16 cellular contexts compared by ENCODE assay signal in genomic region chr1:10736623-10737267, GRCh38. TPM values are rescaled to one million over a fixed set of nuclear protein-coding genes. Genes with fewer than 3 reads are reported as not detected.
DNase-seq lines count a peak whose midpoint lies in the region; ATAC-seq and TF ChIP-seq lines count a peak whose summit lies in the region.
"Had no signal": no experiment of that assay in that cellular context is flagged by ENCODE, and none has a peak within 500 bp of the region (broad histone marks: within the 10 kb centered on the region; RNA-seq: fewer than 3 reads in every experiment).

No MANE protein-coding gene starts in this region.

- H3K27ac Mint-ChIP-seq in stimulated activated memory B cell treated with anti-CD40 and anti-IgM and Interleukin-4, amounts not matched to agents 10 μg/mL and 1 μg/mL and 100 μg/mL, for 72 hours = no peak overlapping the region
- H3K27ac Mint-ChIP-seq: B cell had no signal

- no peak overlapping the region for H3K4me3 Mint-ChIP-seq in stimulated activated memory B cell treated with anti-CD40 and anti-IgM and Interleukin-4, amounts not matched to agents 10 μg/mL and 1 μg/mL and 100 μg/mL, for 72 hours
- H3K4me3 Mint-ChIP-seq: B cell had no signal

- H3K36me3 Mint-ChIP-seq in stimulated activated memory B cell treated with anti-CD40 and anti-IgM and Interleukin-4, amounts not matched to agents 10 μg/mL and 1 μg/mL and 100 μg/mL, for 72 hours = no peaks in the 10 kb centered on the region

- DNase-seq in NCI-H1105 (lab: John Stamatoyannopoulos, UW) (peak; percentile 84), NCI-H69 (lab: John Stamatoyannopoulos, UW) (peak; percentile 54), left colon (no peak), spleen (no peak), posterior cingulate gyrus (no peak)
- DNase-seq in activated CD4-positive, alpha-beta T cell treated with anti-CD3 and anti-CD28 coated beads, Interleukin-2, amount 50 U/mL, for 48 hours = no peak
- no peak for DNase-seq in stimulated activated CD4-positive, alpha-beta T cell treated with anti-CD3 and anti-CD28 coated beads, Interleukin-15, amount 100 ng/mL, for 24 hours
- DNase-seq: activated effector memory CD4-positive, alpha-beta T cell treated with anti-CD3 and anti-CD28 coated beads, Interleukin-2, amount 50 U/mL, for 16 hours; dorsolateral prefrontal cortex; NCI-H526; stimulated activated CD4-positive, alpha-beta T cell treated with anti-CD3 and anti-CD28 coated beads, Interleukin-12 subunit alpha, Interleukin-12 subunit beta, amount 100 ng/mL, for 4 hours; substantia nigra had no signal

- H3K9me3 Mint-ChIP-seq in stimulated activated memory B cell treated with anti-CD40 and anti-IgM and Interleukin-4, amounts not matched to agents 10 μg/mL and 1 μg/mL and 100 μg/mL, for 72 hours = no peaks in the 10 kb centered on the region

- H3K4me3 ChIP-seq in spleen = no peak overlapping the region
- H3K4me3 ChIP-seq: dorsolateral prefrontal cortex, GM12878 had no signal

- H3K27me3 Mint-ChIP-seq in stimulated activated memory B cell treated with anti-CD40 and anti-IgM and Interleukin-4, amounts not matched to agents 10 μg/mL and 1 μg/mL and 100 μg/mL, for 72 hours = peaks cover 44% of the 10 kb centered on the region

- H3K9me3 ChIP-seq in spleen = no peaks in the 10 kb centered on the region
- H3K9me3 ChIP-seq: neutrophil had no signal

- H3K27ac ChIP-seq in spleen = peak overlapping the region in 5 of 8 donors; percentile 17 to 75 (median 65)
- H3K27ac ChIP-seq: neutrophil had no signal

- no peaks in the 10 kb centered on the region for H3K36me3 ChIP-seq in spleen
- H3K36me3 ChIP-seq: neutrophil had no signal

- peaks cover 0 to 7% (median 0%) of the 10 kb centered on the region in 7 donors for H3K27me3 ChIP-seq in spleen (replicated peaks in 1 of 7)

- TF ChIP-seq CTCF in spleen (IDR thresholded peaks at IDR 0.05 in 8 of 11, conservative IDR thresholded peaks at IDR 0.05 in 3 of 11) = no peak

- ATAC-seq in left colon = peak; percentile 21
- ATAC-seq in stimulated activated memory B cell treated with anti-CD40 and anti-IgM and Interleukin-4, amounts not matched to agents 10 μg/mL and 1 μg/mL and 100 μg/mL, for 72 hours = no peak
- ATAC-seq: GM12878 had no signal

- 40 to 61% (median 53%) methylated on average over 17 of the region's 17 CpGs for WGBS in spleen, 5 donors

- peaks cover 0 to 19% (median 14%) of the 10 kb centered on the region in 6 donors for H3K4me1 ChIP-seq in spleen

- H3K4me1 Mint-ChIP-seq in stimulated activated memory B cell treated with anti-CD40 and anti-IgM and Interleukin-4, amounts not matched to agents 10 μg/mL and 1 μg/mL and 100 μg/mL, for 72 hours = peaks cover 4% of the 10 kb centered on the region
- H3K4me1 Mint-ChIP-seq: B cell had no signal

- intact Hi-C loops in left colon (cut with DNase I, micrococcal nuclease) = no loop called here
- intact Hi-C loops in spleen (cut with DNase I; ENCODE audit: low total_unique reads) = no loop called here
- intact Hi-C loops in posterior cingulate gyrus (cut with DNase I) = no loop called here

- TF ChIP-seq POLR2A in spleen (IDR thresholded peaks at IDR 0.05) = no peak

RNA-seq across cellular contexts. Expression of gene CASZ1, which starts 59.7 kb away (rescaled TPM):
- 10 to 100 TPM; 61.3 to 63.8 TPM for total RNA-seq in left colon
- 10 to 100 TPM in 5 of 7 donors, 1 to 10 TPM in 2; 5.8 to 14.5 (median 11.7) TPM for total RNA-seq in spleen
- 1 to 10 TPM in 2 of 3 donors, under 1 TPM in 1; 0.73 to 3.9 (median 1.5) TPM for polyA plus RNA-seq in spleen

Comparison
In these comparisons a context has a peak if more than half of its experiments do, and no peak if none do; other contexts are left out.
1. DNase-seq: peak in NCI-H1105 (single experiment) and NCI-H69 (single experiment); none in left colon (0 of 2), spleen (single experiment), posterior cingulate gyrus (0 of 10), activated CD4-positive, alpha-beta T cell treated with anti-CD3 and anti-CD28 coated beads, Interleukin-2, amount 50 U/mL, for 48 hours (0 of 2) and stimulated activated CD4-positive, alpha-beta T cell treated with anti-CD3 and anti-CD28 coated beads, Interleukin-15, amount 100 ng/mL, for 24 hours (single experiment).
2. RNA of gene CASZ1, which starts 59.7 kb away (total RNA-seq): 61.3 to 63.8 TPM in left colon; 5.8 to 14.5 TPM in spleen; every median in the first group is over 4 times any median in the second.